Comparison of ENCODE assay signal across 8 cellular contexts in the genomic region with DNA sequence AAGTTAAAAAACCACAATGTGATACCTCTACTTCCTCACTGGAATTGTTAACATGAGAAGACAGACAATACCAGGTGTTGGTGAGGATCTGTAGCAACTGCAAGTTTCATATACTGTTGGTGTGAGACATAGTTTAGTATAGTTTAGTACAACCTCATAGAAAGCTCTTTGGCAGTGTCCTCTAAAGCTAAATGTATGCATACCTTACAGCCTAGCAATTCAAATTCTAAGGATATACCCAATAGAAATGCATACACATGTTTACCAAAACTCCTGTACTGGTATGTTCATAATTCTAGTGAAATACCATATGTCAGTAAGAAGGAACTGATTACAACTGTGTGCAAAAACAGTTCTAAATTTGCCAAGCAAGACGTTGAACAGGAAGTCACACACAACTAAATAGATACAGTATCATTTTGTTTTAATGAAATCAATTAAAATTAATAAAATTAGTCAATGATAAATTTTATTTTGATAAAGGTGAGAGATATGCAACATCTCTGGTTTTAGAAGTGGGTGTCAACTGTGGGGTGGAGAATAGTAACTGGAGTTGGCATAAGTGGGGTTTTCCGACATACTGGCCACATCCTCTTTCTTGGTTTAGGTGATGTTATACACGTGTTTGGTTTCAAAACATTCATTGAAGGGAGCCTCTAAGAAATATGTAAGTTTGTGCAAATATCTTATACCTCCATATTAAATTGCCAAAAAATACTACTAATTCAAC.
A peak's percentile ranks its signal among the peaks of the same experiment; 100 is the strongest.
DNase-seq lines count a peak whose midpoint lies in the region; ATAC-seq and TF ChIP-seq lines count a peak whose summit lies in the region.

No MANE protein-coding gene starts in this region.

- ATAC-seq in GM21515 (IDR thresholded peaks at IDR 0.05; ENCODE audit: unreplicated experiment), result peak; percentile 91
- peak; percentile 100 for ATAC-seq in central memory CD8-positive, alpha-beta T cell (replicated peaks; ENCODE audit: extremely low read depth, poor library complexity, severe bottlenecking)

- DNase-seq in GM13976 (ENCODE audit: low spot score) (peak; percentile 41), epidermal melanocyte (ENCODE audit: insufficient read length, low spot score) (no peak), A673 (ENCODE audit: low spot score) (no peak), NCI-H748 (lab: John Stamatoyannopoulos, UW; ENCODE audit: unreplicated experiment) (no peak), KG1 (lab: John Stamatoyannopoulos, UW) (no peak)
- peak in 1 of 2 donors; percentile 40 for DNase-seq in central memory CD8-positive, alpha-beta T cell (ENCODE audit: low spot score in 2 of 2)

- POLR2A ChIA-PET in A673 (lab: Charles Lee; ENCODE audit: low non-redundant PET), result no interaction called here

- intact Hi-C loops in A673 (cut with micrococcal nuclease; ENCODE audit: unreplicated experiment), result no loop called here

- H3K4me3 ChIP-seq in A673 (ENCODE audit: low read depth, low read length, poor library complexity, severe bottlenecking), result no peak overlapping the region

- H3K4me1 ChIP-seq in A673 (ENCODE audit: insufficient read depth, low read length, poor library complexity, severe bottlenecking), result peaks cover 10% of the 10 kb centered on the region

- no peaks in the 10 kb centered on the region for H3K36me3 ChIP-seq in A673 (ENCODE audit: insufficient read depth, low read length, poor library complexity, severe bottlenecking)

- H3K9me3 Mint-ChIP-seq in IgD-negative memory B cell, result peaks cover 0 to 8% (median 0%) of the 10 kb centered on the region in 3 donors
- no peaks in the 10 kb centered on the region for H3K9me3 Mint-ChIP-seq in central memory CD8-positive, alpha-beta T cell

- TF ChIP-seq CTCF in GM13976 (IDR thresholded peaks at IDR 0.05; ENCODE audit: borderline replicate concordance, control extremely low read depth, extremely low read depth, insufficient read depth, missing control alignments) (no peak), A673 (conservative IDR thresholded peaks at IDR 0.05; ENCODE audit: low read depth, low read length) (no peak)

- H3K27ac ChIP-seq in A673 (ENCODE audit: low read depth, low read length, poor library complexity, severe bottlenecking), result no peak overlapping the region

- H3K27me3 Mint-ChIP-seq in IgD-negative memory B cell, result no peaks in the 10 kb centered on the region
- H3K27me3 Mint-ChIP-seq in central memory CD8-positive, alpha-beta T cell, result no peaks in the 10 kb centered on the region

- no peaks in the 10 kb centered on the region for H3K9me3 ChIP-seq in A673 (ENCODE audit: low read depth, low read length, poor library complexity, severe bottlenecking)

- BruUV-seq in A673 (replicated peaks; lab: Mats Ljungman, UMichigan), result no TSS peak

- in situ Hi-C loops in GM13976 (cut with MboI; ENCODE audit: low sequenced_read_pairs, unreplicated experiment), result no loop called here

- CTCF ChIA-PET in A673 (lab: Charles Lee), result no interaction called here

- H3K27me3 ChIP-seq in A673 (replicated peaks; ENCODE audit: insufficient read depth, low read depth, low read length, poor library complexity), result no peaks in the 10 kb centered on the region

- H3K36me3 Mint-ChIP-seq in IgD-negative memory B cell, result peaks cover 6% of the 10 kb centered on the region
- H3K36me3 Mint-ChIP-seq in central memory CD8-positive, alpha-beta T cell (ENCODE audit: insufficient read depth), result no peaks in the 10 kb centered on the region

- peaks cover 10 to 17% (median 11%) of the 10 kb centered on the region in 3 donors for H3K4me1 Mint-ChIP-seq in IgD-negative memory B cell
- H3K4me1 Mint-ChIP-seq in central memory CD8-positive, alpha-beta T cell, result peaks cover 21% of the 10 kb centered on the region

- H3K4me3 Mint-ChIP-seq in IgD-negative memory B cell, result peak overlapping the region in 1 of 4 donors; percentile 73
- no peak overlapping the region for H3K4me3 Mint-ChIP-seq in central memory CD8-positive, alpha-beta T cell

- peak overlapping the region in 2 of 3 donors; percentile 2 to 34 for H3K27ac Mint-ChIP-seq in IgD-negative memory B cell
- H3K27ac Mint-ChIP-seq in central memory CD8-positive, alpha-beta T cell (ENCODE audit: low read depth), result no peak overlapping the region
